Comparison of ENCODE assay signal across 1 cellular context in the genomic region with DNA sequence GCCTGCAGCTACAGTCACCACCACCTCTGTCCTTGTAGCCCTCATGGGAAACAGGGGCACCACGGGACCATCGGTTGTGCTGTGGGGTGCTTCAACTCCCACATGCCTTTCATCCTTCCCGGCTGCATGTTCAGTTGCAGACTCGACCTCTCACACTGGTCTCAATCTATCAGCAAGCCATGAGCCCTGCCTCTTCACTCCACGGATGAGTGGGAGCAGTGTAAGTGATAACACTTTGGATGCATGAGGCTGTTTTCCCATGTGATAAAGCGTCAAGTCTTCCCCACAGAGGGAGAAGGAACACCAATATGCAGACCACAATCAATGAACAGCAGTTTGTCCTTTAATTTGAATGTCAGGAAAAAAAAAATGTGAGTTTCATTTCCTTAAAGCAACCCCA.
TF ChIP-seq lines count a peak whose summit lies in the region.

No MANE protein-coding gene starts in this region.

TF ChIP-seq in IMR-90, 13 proteins besides CTCF, POLR2A, EP300 and RAD21 (continued from another document):
- TF ChIP-seq MAZ (IDR thresholded peaks at IDR 0.05; ENCODE audit: borderline replicate concordance, low read depth, low read length) (no peak), NFE2L2 (IDR thresholded peaks at IDR 0.05; ENCODE audit: low read depth, low read length) (no peak)
